ENCODE assay signal across 8 cellular contexts in genomic region chr10:511101-511848, GRCh38.
A peak's percentile ranks its signal among the peaks of the same experiment; 100 is the strongest.
DNase-seq lines count a peak whose midpoint lies in the region; ATAC-seq and TF ChIP-seq lines count a peak whose summit lies in the region.

No MANE protein-coding gene starts in this region.

- peak; percentile 50 for DNase-seq in DMS153 treated with DMSO at 0.1 percent for 48 hours (lab: John Stamatoyannopoulos, UW; ENCODE audit: unreplicated experiment)
- peak; percentile 65 for DNase-seq in HFF-Myc (ENCODE audit: extremely low read depth, low read depth)
- peak; percentile 61 for DNase-seq in NCI-H2171 (lab: John Stamatoyannopoulos, UW)
- peak; percentile 45 to 59 (median 55) for DNase-seq in activated CD4-positive, CD25-positive, alpha-beta regulatory T cell (lab: John Stamatoyannopoulos, UW)
- peak; percentile 93 to 97 for DNase-seq in cardiac fibroblast (ENCODE audit: low read depth in 2 of 2)
- DNase-seq in islet precursor cell = peak; percentile 98
- DNase-seq in stimulated activated CD4-positive, alpha-beta T cell treated with anti-CD3 and anti-CD28 coated beads, Interleukin-12 subunit alpha, Interleukin-12 subunit beta, amount 100 ng/mL, for 4 hours = peak; percentile 85

- TF ChIP-seq CTCF in HFF-Myc (IDR thresholded peaks at IDR 0.05; ENCODE audit: low read depth, low read length, missing control alignments) = peak; percentile 97
- peak; percentile 99 for TF ChIP-seq CTCF in cardiac fibroblast (IDR thresholded peaks at IDR 0.05; ENCODE audit: low read depth, low read length)

- H3K4me3 ChIP-seq in HFF-Myc (replicated peaks; ENCODE audit: low read depth, low read length) (no peak overlapping the region), cardiac fibroblast (replicated peaks in 1 of 2; ENCODE audit: low read depth in 2 of 2, low read length in 2 of 2) (no peak overlapping the region)

- no peak for ATAC-seq in GM21528 (IDR thresholded peaks at IDR 0.05; ENCODE audit: low FRiP score, unreplicated experiment)
